Comparison of ENCODE assay signal across 8 cellular contexts in the genomic region with DNA sequence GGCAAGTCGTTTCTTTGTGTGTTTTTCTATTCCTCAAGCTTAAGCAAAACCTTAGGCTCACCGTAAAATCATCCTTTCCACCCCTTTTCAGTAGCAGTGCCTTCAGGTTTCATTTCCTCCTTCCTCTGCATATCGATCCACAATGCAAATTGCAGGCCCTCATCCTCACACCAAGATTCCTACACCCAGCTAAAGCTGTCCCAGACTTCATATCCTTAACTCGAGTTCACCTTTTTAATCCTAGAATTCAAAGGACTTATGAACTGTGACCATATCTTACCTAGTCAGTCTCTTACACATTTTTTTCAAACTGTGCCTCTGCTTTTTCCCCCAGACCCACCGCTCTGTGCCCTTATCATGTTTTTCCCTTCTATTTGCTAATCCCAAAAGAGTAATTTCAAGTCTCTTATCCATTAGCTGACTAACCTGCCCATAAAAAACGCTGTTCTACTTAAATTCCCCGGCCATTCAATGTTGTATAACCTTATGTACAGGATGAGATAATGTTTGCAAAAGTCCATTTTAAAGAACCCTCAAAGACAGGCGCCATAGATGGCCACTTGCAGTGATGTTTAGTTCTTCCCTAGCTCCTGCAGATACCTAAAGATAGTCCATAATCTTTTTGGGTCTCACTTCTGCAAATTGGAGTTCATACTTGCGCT. TPM values are rescaled to one million over a fixed set of nuclear protein-coding genes. Genes with fewer than 3 reads are reported as not detected.
DNase-seq lines count a peak whose midpoint lies in the region; ATAC-seq, FAIRE-seq and TF ChIP-seq lines count a peak whose summit lies in the region.

No MANE protein-coding gene starts in this region.

- no peak for TF ChIP-seq POLR2A in NB4 (IDR thresholded peaks at IDR 0.05; ENCODE audit: extremely low read depth, insufficient read length)

- WGBS in endodermal cell (ENCODE audit: insufficient coverage in 1 of 2, insufficient read length in 1 of 2), 2 experiments: 26 to 30% methylated on average over 9 of the region's 9 CpGs
- 15 to 18% methylated on average over 9 of the region's 9 CpGs for WGBS in pancreas, 2 donors

- peaks cover 42% of the 10 kb centered on the region for H3K4me1 Mint-ChIP-seq in endodermal cell

- DNase-seq in NB4 (ENCODE audit: low read depth) (peak; percentile 41), endodermal cell (no peak), pancreas (no peak), DMS 273 (lab: John Stamatoyannopoulos, UW; ENCODE audit: unreplicated experiment) (no peak), NCI-H69 (lab: John Stamatoyannopoulos, UW) (no peak)

- no peaks in the 10 kb centered on the region for H3F3A ChIP-seq in DOHH2 (ENCODE audit: control insufficient read depth, insufficient read depth)

- peak overlapping the region; percentile 69 for H3K27ac Mint-ChIP-seq in endodermal cell

- peak overlapping the region; percentile 85 for H3K9ac ChIP-seq in endodermal cell (ENCODE audit: extremely low read depth, low read length, poor library complexity, severe bottlenecking)

- peaks cover 25% of the 10 kb centered on the region for H4K20me1 ChIP-seq in DOHH2 (ENCODE audit: control insufficient read depth, insufficient read depth, low read depth, low read length)

- H3K4me1 ChIP-seq in DOHH2 (ENCODE audit: control insufficient read depth, low read length): peaks cover 50% of the 10 kb centered on the region
- peaks cover 5% of the 10 kb centered on the region for H3K4me1 ChIP-seq in endodermal cell (ENCODE audit: control insufficient read depth, insufficient read depth, low read length)
- peaks cover 9 to 12% (median 9%) of the 10 kb centered on the region in 3 donors for H3K4me1 ChIP-seq in pancreas

- H3K27ac ChIP-seq in DOHH2 (ENCODE audit: low read depth, low read length) (peak overlapping the region; percentile 47), endodermal cell (ENCODE audit: low read depth, low read length) (no peak overlapping the region), pancreas (peak overlapping the region in 3 of 4 donors; percentile 79 to 87 (median 84))

- ATAC-seq in pancreas (no peak), HG02678 (IDR thresholded peaks at IDR 0.05; ENCODE audit: unreplicated experiment) (no peak), GM18907 (IDR thresholded peaks at IDR 0.05; ENCODE audit: unreplicated experiment) (no peak)

- intact Hi-C loops in pancreas (cut with DNase I): no loop called here

- H3K4me3 Mint-ChIP-seq in endodermal cell: peak overlapping the region; percentile 77

- peaks cover 70% of the 10 kb centered on the region for H3K79me2 ChIP-seq in DOHH2 (ENCODE audit: control insufficient read depth, low read length)

- peak overlapping the region; percentile 90 for H3K4me2 ChIP-seq in DOHH2 (ENCODE audit: low read length)

- TF ChIP-seq CTCF in DOHH2 (IDR thresholded peaks at IDR 0.05; ENCODE audit: low read depth, low read length, poor library complexity, severe bottlenecking) (no peak), NB4 (IDR thresholded peaks at IDR 0.05; ENCODE audit: low read depth, low read length) (no peak), endodermal cell (conservative IDR thresholded peaks at IDR 0.05) (no peak), pancreas (IDR thresholded peaks at IDR 0.05) (no peak)

- no peaks in the 10 kb centered on the region for H3K27me3 Mint-ChIP-seq in endodermal cell (ENCODE audit: insufficient read depth)

- H3K36me3 ChIP-seq in DOHH2 (ENCODE audit: control insufficient read depth, low read length) (peaks cover 45% of the 10 kb centered on the region), endodermal cell (ENCODE audit: control insufficient read depth, insufficient read depth, low read length) (peaks cover 40% of the 10 kb centered on the region), pancreas (no peaks in the 10 kb centered on the region)

- H3K27me3 ChIP-seq in DOHH2 (ENCODE audit: control insufficient read depth, low read length) (no peaks in the 10 kb centered on the region), endodermal cell (ENCODE audit: control insufficient read depth, insufficient read depth, low read length, poor library complexity, severe bottlenecking) (no peaks in the 10 kb centered on the region), pancreas (no peaks in the 10 kb centered on the region)

- H3K9me3 ChIP-seq in DOHH2 (ENCODE audit: control insufficient read depth, insufficient read depth, low read length): no peaks in the 10 kb centered on the region
- no peaks in the 10 kb centered on the region for H3K9me3 ChIP-seq in endodermal cell (ENCODE audit: control insufficient read depth, low read length)
- H3K9me3 ChIP-seq in pancreas: no peaks in the 10 kb centered on the region

- no peaks in the 10 kb centered on the region for H3K9me3 Mint-ChIP-seq in endodermal cell

- no peaks in the 10 kb centered on the region for H3K9me2 ChIP-seq in DOHH2 (replicated peaks; ENCODE audit: control insufficient read depth, low read length)

- H3K36me3 Mint-ChIP-seq in endodermal cell (ENCODE audit: low read depth): peaks cover 41% of the 10 kb centered on the region

- no peak for FAIRE-seq in pancreas (lab: Jason Lieb, UNC)

- H3K4me3 ChIP-seq in DOHH2 (ENCODE audit: low read length) (peak overlapping the region; percentile 84), NB4 (ENCODE audit: low read depth, low read length) (peak overlapping the region; percentile 97), endodermal cell (ENCODE audit: low read length) (peak overlapping the region; percentile 89), pancreas (peak overlapping the region; percentile 85 to 99 (median 90))

RNA-seq across cellular contexts. Expression of a gene that starts 1.5 kb away (rescaled TPM):
- 100 to 1,000 TPM; 128 to 137 TPM for total RNA-seq in endodermal cell
- polyA plus RNA-seq in endodermal cell (2013, experiment 1 of 2): 93.5 TPM
- polyA plus RNA-seq in endodermal cell (2013, experiment 2 of 2): 90.5 TPM
- total RNA-seq in pancreas: 10 to 100 TPM in 5 of 6 donors, 1 to 10 TPM in 1; 9.4 to 18.5 (median 12.1) TPM
- polyA plus RNA-seq in pancreas: 10 to 100 TPM in 1 of 2 donors, 1 to 10 TPM in 1; 7.5 to 21.8 TPM

RNA-seq across cellular contexts. Expression of a gene that starts 33.6 kb away (rescaled TPM):
- 100 to 1,000 TPM; 295 to 349 TPM for total RNA-seq in endodermal cell
- polyA plus RNA-seq in endodermal cell (2013, experiment 1 of 2): 400 TPM
- polyA plus RNA-seq in endodermal cell (2013, experiment 2 of 2): 403 TPM
- 10 to 100 TPM; 52.2 to 82.6 (median 66.9) TPM for total RNA-seq in pancreas
- polyA plus RNA-seq in pancreas: 100 to 1,000 TPM; 257 to 319 TPM

RNA-seq across cellular contexts. Expression of a gene that starts 51.0 kb away (rescaled TPM):
- total RNA-seq in endodermal cell (not detected), pancreas (1 to 10 TPM in 1 of 6 donors, under 1 TPM in 5; 0.08 to 1.9 (median 0.39) TPM)
- polyA plus RNA-seq in endodermal cell (2013, experiment 1 of 2): not detected
- not detected for polyA plus RNA-seq in endodermal cell (2013, experiment 2 of 2)
- polyA plus RNA-seq in pancreas: under 1 TPM; 0.05 to 0.84 TPM

Comparison
In these comparisons a context has a peak if more than half of its experiments do, and no peak if none do; other contexts are left out.
1. RNA of a gene that starts 1.5 kb away (total RNA-seq): 128 to 137 TPM in endodermal cell; 9.4 to 18.5 TPM in pancreas; every median in the first group is over 4 times any median in the second.
2. Peak in every context shown above with its lines, with median percentiles within 50 percentile points of each other: H3K4me3 ChIP-seq.